Comparison of ENCODE assay signal across 9 cellular contexts in genomic region chr3:123605789-123606234, GRCh38. TPM values are rescaled to one million over a fixed set of nuclear protein-coding genes. Genes with fewer than 3 reads are reported as not detected.
A peak's percentile ranks its signal among the peaks of the same experiment; 100 is the strongest.
DNase-seq lines count a peak whose midpoint lies in the region; ATAC-seq, FAIRE-seq and TF ChIP-seq lines count a peak whose summit lies in the region.
"Had no signal": no experiment of that assay in that cellular context is flagged by ENCODE, and none has a peak within 500 bp of the region (broad histone marks: within the 10 kb centered on the region; RNA-seq: fewer than 3 reads in every experiment).

No MANE protein-coding gene starts in this region.

- intact Hi-C loops in kidney (cut with DNase I): no loop called here

- FAIRE-seq in kidney (lab: Jason Lieb, UNC): no peak

- no peaks in the 10 kb centered on the region for H3K36me3 ChIP-seq in kidney (ENCODE audit: control insufficient read depth in 1 of 2, insufficient read depth in 2 of 2, low read length in 2 of 2)

- no peaks in the 10 kb centered on the region for H3K9me3 ChIP-seq in kidney (ENCODE audit: control insufficient read depth in 1 of 2, low read length in 2 of 2)

- DNase-seq in EH (ENCODE audit: low read depth): peak; percentile 37
- peak; percentile 62 for DNase-seq in LoVo (ENCODE audit: low spot score)
- DNase-seq in kidney glomerular epithelial cell (lab: John Stamatoyannopoulos, UW): peak; percentile 38
- DNase-seq in globus pallidus (ENCODE audit: low spot score): no peak
- no peak for DNase-seq in NCI-H128 (lab: John Stamatoyannopoulos, UW; ENCODE audit: unreplicated experiment)
- DNase-seq in NCI-H2171 treated with DMSO at 0.1 percent for 48 hours (lab: John Stamatoyannopoulos, UW): no peak
- DNase-seq in kidney: no peak

- no peak overlapping the region for H3K4me3 ChIP-seq in kidney (ENCODE audit: low read length in 2 of 2)
- H3K4me3 ChIP-seq: coronary artery had no signal

- no peak overlapping the region for H3K9ac ChIP-seq in kidney (ENCODE audit: low read length in 2 of 2)

- peaks cover 0 to 9% of the 10 kb centered on the region in 2 donors for H3K4me1 ChIP-seq in kidney (ENCODE audit: control insufficient read depth in 1 of 2, insufficient read depth in 1 of 2, low read depth in 1 of 2, low read length in 2 of 2)

- no peak for TF ChIP-seq CTCF in kidney (IDR thresholded peaks at IDR 0.05; ENCODE audit: borderline replicate concordance, extremely low read depth, insufficient read depth)

- H3K27ac ChIP-seq in kidney (ENCODE audit: low read depth in 2 of 2, low read length in 2 of 2): no peak overlapping the region
- H3K27ac ChIP-seq: coronary artery had no signal

- peak; percentile 62 for ATAC-seq in GM21723 (IDR thresholded peaks at IDR 0.05; ENCODE audit: unreplicated experiment)

RNA-seq across cellular contexts. Expression of gene HACD2, which starts 21.0 kb away (rescaled TPM):
- 25.4 TPM for total RNA-seq in kidney
- polyA plus RNA-seq in kidney (ENCODE audit: insufficient read depth, low read depth, low replicate concordance): 13.1 TPM

Comparison
In these comparisons a context has a peak if more than half of its experiments do, and no peak if none do; other contexts are left out.
1. DNase-seq: peak in EH (single experiment), LoVo (single experiment) and kidney glomerular epithelial cell (single experiment); none in globus pallidus (single experiment), NCI-H128 (single experiment), NCI-H2171 treated with DMSO at 0.1 percent for 48 hours (single experiment) and kidney (single experiment).